In genomic region chrX:145393702-145394235, GRCh38 we compare ENCODE assay signal across 13 cellular contexts.
DNase-seq lines count a peak whose midpoint lies in the region; ATAC-seq, FAIRE-seq and TF ChIP-seq lines count a peak whose summit lies in the region.
"Had no signal": no experiment of that assay in that cellular context is flagged by ENCODE, and none has a peak within 500 bp of the region (broad histone marks: within the 10 kb centered on the region; RNA-seq: fewer than 3 reads in every experiment).

No MANE protein-coding gene starts in this region.

- H3K27me3 ChIP-seq in endothelial cell of umbilical vein (ENCODE audit: control insufficient read depth in 2 of 2, insufficient read depth in 2 of 2, low read length in 2 of 2), result no peaks in the 10 kb centered on the region
- H3K27me3 ChIP-seq: testis had no signal

- TF ChIP-seq CTCF in C4-2B (conservative IDR thresholded peaks at IDR 0.05) (peak; percentile 66), OCI-LY7 (conservative IDR thresholded peaks at IDR 0.05; ENCODE audit: low read length) (peak; percentile 66), endothelial cell of umbilical vein (IDR thresholded peaks at IDR 0.05; ENCODE audit: extremely low read depth in 1 of 2, insufficient read depth in 1 of 2, low read depth in 1 of 2, low read length in 2 of 2) (no peak)

- no peaks in the 10 kb centered on the region for H3K36me3 ChIP-seq in OCI-LY7 (ENCODE audit: insufficient read depth, low read length)
- no peaks in the 10 kb centered on the region for H3K36me3 ChIP-seq in endothelial cell of umbilical vein (ENCODE audit: control insufficient read depth in 2 of 2, extremely low read depth in 1 of 2, insufficient read depth in 2 of 2, low read length in 2 of 2)

- H4K20me1 ChIP-seq in OCI-LY7 (ENCODE audit: insufficient read depth, low read length) (no peaks in the 10 kb centered on the region), endothelial cell of umbilical vein (replicated peaks; ENCODE audit: control insufficient read depth, extremely low read depth, insufficient read depth, low read length) (no peaks in the 10 kb centered on the region)

- H3K4me2 ChIP-seq in OCI-LY7 (ENCODE audit: low read length) (no peak overlapping the region), endothelial cell of umbilical vein (ENCODE audit: insufficient read depth, low read length) (no peak overlapping the region)

- TF ChIP-seq POLR2A in endothelial cell of umbilical vein (IDR thresholded peaks at IDR 0.05; ENCODE audit: low read depth, low read length), result no peak

- H3K4me3 ChIP-seq in OCI-LY7 (ENCODE audit: low read depth, low read length, poor library complexity, severe bottlenecking) (no peak overlapping the region), endothelial cell of umbilical vein (replicated peaks in 1 of 3; ENCODE audit: insufficient read depth in 1 of 3, low read depth in 1 of 3, low read length in 3 of 3) (no peak overlapping the region)
- H3K4me3 ChIP-seq: testis had no signal

- no peaks in the 10 kb centered on the region for H3K9me1 ChIP-seq in endothelial cell of umbilical vein (replicated peaks; ENCODE audit: control insufficient read depth, extremely low read depth, insufficient read depth, low read length)

- FAIRE-seq in endothelial cell of umbilical vein (lab: Jason Lieb, UNC), result peak; percentile 38
- FAIRE-seq: endometrium, TTC549 had no signal

- POLR2A ChIA-PET in OCI-LY7 (lab: Charles Lee) (no interaction called here), endothelial cell of umbilical vein (lab: Charles Lee) (no interaction called here)

- H3K27ac ChIP-seq in C4-2B (no peak overlapping the region), OCI-LY7 (ENCODE audit: low read depth, low read length, poor library complexity, severe bottlenecking) (no peak overlapping the region), endothelial cell of umbilical vein (ENCODE audit: insufficient read depth, low read depth, low read length) (no peak overlapping the region)
- H3K27ac ChIP-seq: testis had no signal

- no peaks in the 10 kb centered on the region for H3K79me2 ChIP-seq in OCI-LY7 (ENCODE audit: insufficient read depth, low read depth, low read length)
- H3K79me2 ChIP-seq in endothelial cell of umbilical vein (ENCODE audit: control insufficient read depth, insufficient read depth, low read length), result no peaks in the 10 kb centered on the region

- no peaks in the 10 kb centered on the region for H3K9me2 ChIP-seq in OCI-LY7 (ENCODE audit: insufficient read depth, low read length)

- BruUV-seq in OCI-LY7 (replicated peaks; lab: Mats Ljungman, UMichigan) (no TSS peak), endothelial cell of umbilical vein (replicated peaks; lab: Mats Ljungman, UMichigan) (no TSS peak)

- intact Hi-C loops in OCI-LY7 (cut with micrococcal nuclease; ENCODE audit: unreplicated experiment) (no loop called here), endothelial cell of umbilical vein (cut with micrococcal nuclease) (no loop called here)

- no peaks in the 10 kb centered on the region for H3K9me3 ChIP-seq in OCI-LY7 (ENCODE audit: low read length)
- no peaks in the 10 kb centered on the region for H3K9me3 ChIP-seq in endothelial cell of umbilical vein (replicated peaks; ENCODE audit: control insufficient read depth, insufficient read depth, low read length)
- H3K9me3 ChIP-seq: testis had no signal

- CTCF ChIA-PET in OCI-LY7 (lab: Charles Lee; ENCODE audit: unreplicated experiment), result interaction anchor here (0.6 kb wide), 1 partner anchor 9 kb away, joined by 3 read pairs; no protein-coding TSS in a partner anchor
- CTCF ChIA-PET in endothelial cell of umbilical vein (lab: Charles Lee), result no interaction called here

- H3K4me1 ChIP-seq in OCI-LY7 (ENCODE audit: insufficient read depth, low read length, poor library complexity, severe bottlenecking) (no peaks in the 10 kb centered on the region), endothelial cell of umbilical vein (ENCODE audit: control insufficient read depth, extremely low read depth, insufficient read depth, low read length) (no peaks in the 10 kb centered on the region)
- H3K4me1 ChIP-seq: testis had no signal

- H3K9ac ChIP-seq in endothelial cell of umbilical vein (replicated peaks; ENCODE audit: extremely low read depth, insufficient read depth, low read length), result no peak overlapping the region

- DNase-seq in OCI-LY7 (ENCODE audit: low spot score) (peak; percentile 11), endothelial cell of umbilical vein (ENCODE audit: low read depth, low spot score) (no peak), NCI-H748 (lab: John Stamatoyannopoulos, UW; ENCODE audit: unreplicated experiment) (no peak), NCI-H526 treated with DMSO at 0.1 percent for 48 hours (lab: John Stamatoyannopoulos, UW) (no peak), NOMO-1 treated with DMSO at 0.1 percent for 48 hours (lab: John Stamatoyannopoulos, UW; ENCODE audit: unreplicated experiment) (no peak)
- no peak for DNase-seq in effector CD8-positive, alpha-beta T cell (lab: John Stamatoyannopoulos, UW)
- DNase-seq: activated CD8-positive, alpha-beta memory T cell treated with anti-CD3 and anti-CD28 coated beads, Interleukin-2, amount 50 U/mL, for 48 hours; NCI-H1436 treated with DMSO at 0.1 percent for 48 hours; testis had no signal

- peak; percentile 78 for ATAC-seq in GM19351 (IDR thresholded peaks at IDR 0.05; ENCODE audit: unreplicated experiment)

- dilution Hi-C loops in endothelial cell of umbilical vein (cut with MboI; ENCODE audit: extremely low pct_ligation_motif_present, low sequenced_read_pairs), result no loop called here

- H2AFZ ChIP-seq in OCI-LY7 (ENCODE audit: low read length) (no peak overlapping the region), endothelial cell of umbilical vein (ENCODE audit: low read depth, low read length) (no peak overlapping the region)

TF ChIP-seq in endothelial cell of umbilical vein, 7 proteins besides CTCF, POLR2A, EP300 and RAD21:
- TF ChIP-seq, protein P1, sequence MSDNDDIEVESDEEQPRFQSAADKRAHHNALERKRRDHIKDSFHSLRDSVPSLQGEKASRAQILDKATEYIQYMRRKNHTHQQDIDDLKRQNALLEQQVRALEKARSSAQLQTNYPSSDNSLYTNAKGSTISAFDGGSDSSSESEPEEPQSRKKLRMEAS (IDR thresholded peaks at IDR 0.05; ENCODE audit: insufficient read depth, insufficient read length), result no peak
- no peak for TF ChIP-seq MYC (IDR thresholded peaks at IDR 0.05; ENCODE audit: low read depth, low read length)
- TF ChIP-seq GATA2 (IDR thresholded peaks at IDR 0.05; ENCODE audit: insufficient read depth, insufficient read length, low read depth, low read length), result no peak
- TF ChIP-seq EZH2 (IDR thresholded peaks at IDR 0.05; ENCODE audit: borderline replicate concordance, low read depth, low read length, severe bottlenecking), result no peak
- TF ChIP-seq FOS (IDR thresholded peaks at IDR 0.05; ENCODE audit: borderline replicate concordance, insufficient read depth, low read length), result no peak
- no peak for TF ChIP-seq JUN (IDR thresholded peaks at IDR 0.05; ENCODE audit: borderline replicate concordance, insufficient read depth, insufficient read length, low read depth)
- no peak for TF ChIP-seq POLR2AphosphoS5 (IDR thresholded peaks at IDR 0.05; ENCODE audit: insufficient read depth, low read depth, low read length)
TF ChIP-seq in endothelial cell of umbilical vein: peak in this region for 0.

Comparison
In these comparisons a context has a peak if more than half of its experiments do, and no peak if none do; other contexts are left out.
1. CTCF ChIP-seq: peak in C4-2B (single experiment) and OCI-LY7 (single experiment); none in endothelial cell of umbilical vein (0 of 2).